ENCODE assay signal across 1 cellular context in genomic region chr15:37112171-37112570, GRCh38.
TF ChIP-seq lines count a peak whose summit lies in the region.

No MANE protein-coding gene starts in this region.

TF ChIP-seq in HepG2, 621 proteins besides CTCF, POLR2A, EP300 and RAD21 (continued from another document):
- TF ChIP-seq ZNF646 (CRISPR knock-in tag; IDR thresholded peaks at IDR 0.05) (no peak), ZIK1 (CRISPR knock-in tag; IDR thresholded peaks at IDR 0.05; ENCODE audit: borderline replicate concordance, low read depth) (no peak), NFAT5 (CRISPR knock-in tag; IDR thresholded peaks at IDR 0.05) (no peak), ZGPAT (CRISPR knock-in tag; IDR thresholded peaks at IDR 0.05) (0 out of 2 replicates have a peak, but pooled peaks have one; percentile 19)
